In genomic region chr1:107251839-107252238, GRCh38 we compare ENCODE assay signal across 25 cellular contexts.
"Had no signal": no experiment of that assay in that cellular context is flagged by ENCODE, and none has a peak within 500 bp of the region (broad histone marks: within the 10 kb centered on the region; RNA-seq: fewer than 3 reads in every experiment).

No MANE protein-coding gene starts in this region.

- H3K27ac ChIP-seq: ascending aorta, breast epithelium, foreskin keratinocyte, heart left ventricle, prostate gland, right lobe of liver, suprapubic skin had no signal

- H3K27me3 Mint-ChIP-seq: dendritic cell treated with granulocyte-macrophage colony-stimulating factor and Interleukin-4, amounts not matched to agents 40 ng/mL and 50 ng/mL, for 4 days had no signal

- H3K4me3 Mint-ChIP-seq: activated naive CD8-positive, alpha-beta T cell treated with anti-CD3 and anti-CD28 coated beads, Interleukin-2, amount 50 U/mL, for 24 hours; activated T-helper 17 cell treated with anti-CD3 and anti-CD28 coated beads, Interleukin-2, amount 50 U/mL, for 72 hours; dendritic cell treated with granulocyte-macrophage colony-stimulating factor and Interleukin-4, amounts not matched to agents 40 ng/mL and 50 ng/mL, for 4 days; immature natural killer cell; nephron progenitor cell; stimulated activated naive CD8-positive, alpha-beta T cell treated with anti-CD3 and anti-CD28 coated beads, Interleukin-15, Interleukin-2, amounts not matched to agents 100 ng/mL and 50 ng/mL, for 24 hours; T-helper 2 cell treated with Interferon-gamma antibody and Interleukin-4, amounts not matched to agents 5 μg/mL and 100 μg/mL, for 36 hours had no signal

- H3K27ac Mint-ChIP-seq: activated naive CD8-positive, alpha-beta T cell treated with anti-CD3 and anti-CD28 coated beads, Interleukin-2, amount 50 U/mL, for 24 hours; activated T-helper 17 cell treated with anti-CD3 and anti-CD28 coated beads, Interleukin-2, amount 50 U/mL, for 72 hours; dendritic cell treated with granulocyte-macrophage colony-stimulating factor and Interleukin-4, amounts not matched to agents 40 ng/mL and 50 ng/mL, for 4 days; immature natural killer cell; nephron progenitor cell; stimulated activated naive CD8-positive, alpha-beta T cell treated with anti-CD3 and anti-CD28 coated beads, Interleukin-15, Interleukin-2, amounts not matched to agents 100 ng/mL and 50 ng/mL, for 24 hours; T-helper 2 cell treated with Interferon-gamma antibody and Interleukin-4, amounts not matched to agents 5 μg/mL and 100 μg/mL, for 36 hours had no signal

- H3K4me1 Mint-ChIP-seq: activated T-helper 17 cell treated with anti-CD3 and anti-CD28 coated beads, Interleukin-2, amount 50 U/mL, for 72 hours; immature natural killer cell had no signal

- H3K36me3 Mint-ChIP-seq: immature natural killer cell had no signal

- H3K9me3 Mint-ChIP-seq: activated naive CD8-positive, alpha-beta T cell treated with anti-CD3 and anti-CD28 coated beads, Interleukin-2, amount 50 U/mL, for 24 hours; dendritic cell treated with granulocyte-macrophage colony-stimulating factor and Interleukin-4, amounts not matched to agents 40 ng/mL and 50 ng/mL, for 4 days; nephron progenitor cell; stimulated activated naive CD8-positive, alpha-beta T cell treated with anti-CD3 and anti-CD28 coated beads, Interleukin-15, Interleukin-2, amounts not matched to agents 100 ng/mL and 50 ng/mL, for 24 hours; T-helper 2 cell treated with Interferon-gamma antibody and Interleukin-4, amounts not matched to agents 5 μg/mL and 100 μg/mL, for 36 hours had no signal

- DNase-seq: activated CD4-positive, alpha-beta T cell treated with anti-CD3 and anti-CD28 coated beads, Interleukin-2, amount 50 U/mL, for 1 hour; activated CD8-positive, alpha-beta memory T cell treated with anti-CD3 and anti-CD28 coated beads for 24 hours; activated naive CD4-positive, alpha-beta T cell treated with Interleukin-2 at 50 U/mL for 16 hours; activated naive CD8-positive, alpha-beta T cell treated with anti-CD3 and anti-CD28 coated beads, Interleukin-2, amount 50 U/mL, for 24 hours; activated T-cell treated with anti-CD3 and anti-CD28 coated beads for 4 hours; effector memory CD4-positive, alpha-beta T cell; foreskin keratinocyte; heart left ventricle; immature natural killer cell; nephron progenitor cell; occipital lobe; right lobe of liver; stimulated activated CD4-positive, alpha-beta T cell treated with anti-CD3 and anti-CD28 coated beads, Interleukin-4, amount 100 ng/mL, for 4 hours; stimulated activated CD8-positive, alpha-beta memory T cell treated with anti-CD3 and anti-CD28 coated beads, Interleukin-4, amount 100 ng/mL, for 48 hours; trophoblast cell had no signal

- ATAC-seq: activated CD4-positive, CD25-positive, alpha-beta regulatory T cell treated with anti-CD3 and anti-CD28 coated beads, Interleukin-2, amount 50 U/mL, for 24 hours; activated naive CD8-positive, alpha-beta T cell treated with anti-CD3 and anti-CD28 coated beads, Interleukin-2, amount 50 U/mL, for 24 hours; activated T-helper 17 cell treated with anti-CD3 and anti-CD28 coated beads, Interleukin-2, amount 50 U/mL, for 72 hours; foreskin keratinocyte; heart left ventricle; right lobe of liver had no signal

- H3K36me3 ChIP-seq: ascending aorta, breast epithelium, heart left ventricle, prostate gland, right lobe of liver, suprapubic skin had no signal

- H3K4me3 ChIP-seq: ascending aorta, breast epithelium, heart left ventricle, prostate gland, right lobe of liver, smooth muscle cell, suprapubic skin had no signal

- H3K4me1 ChIP-seq: ascending aorta, breast epithelium, heart left ventricle, prostate gland, right lobe of liver, suprapubic skin had no signal

- H3K27me3 ChIP-seq: ascending aorta, breast epithelium, foreskin keratinocyte, heart left ventricle, right lobe of liver, suprapubic skin had no signal

- H3K9me3 ChIP-seq: ascending aorta, breast epithelium, heart left ventricle, prostate gland, right lobe of liver, suprapubic skin had no signal
